1 cellular context compared by ENCODE assay signal in the genomic region with DNA sequence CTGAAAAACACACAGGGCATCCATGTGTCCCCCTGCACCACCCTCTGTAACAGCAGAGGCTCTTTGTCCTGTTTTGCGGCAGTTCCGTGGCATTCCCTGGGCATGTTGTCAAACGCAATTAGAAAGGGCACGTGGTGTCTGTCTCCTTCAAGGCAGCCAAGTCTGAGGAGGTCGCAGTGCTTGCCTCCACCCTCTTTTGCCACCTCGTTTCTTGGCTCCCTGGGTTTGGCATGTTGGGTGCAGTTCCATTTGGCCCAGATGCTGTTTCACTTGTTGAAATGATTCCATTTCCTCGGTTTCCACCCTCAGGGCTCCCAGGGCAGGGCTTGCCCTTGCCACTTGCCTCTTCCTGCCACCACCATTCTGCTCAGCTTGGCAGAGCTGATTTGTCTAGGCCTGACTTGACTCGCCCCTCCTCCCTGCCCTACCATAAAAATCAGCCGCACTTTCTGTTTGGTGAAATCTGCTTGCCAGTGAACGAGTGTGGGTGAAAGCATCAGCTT.
TF ChIP-seq lines count a peak whose summit lies in the region.

No MANE protein-coding gene starts in this region.

TF ChIP-seq in WTC11, 78 proteins besides CTCF, POLR2A, EP300 and RAD21 (continued from another document):
- no peak for TF ChIP-seq ZNF281 (CRISPR knock-in tag; IDR thresholded peaks at IDR 0.05)
- TF ChIP-seq, protein P1, sequence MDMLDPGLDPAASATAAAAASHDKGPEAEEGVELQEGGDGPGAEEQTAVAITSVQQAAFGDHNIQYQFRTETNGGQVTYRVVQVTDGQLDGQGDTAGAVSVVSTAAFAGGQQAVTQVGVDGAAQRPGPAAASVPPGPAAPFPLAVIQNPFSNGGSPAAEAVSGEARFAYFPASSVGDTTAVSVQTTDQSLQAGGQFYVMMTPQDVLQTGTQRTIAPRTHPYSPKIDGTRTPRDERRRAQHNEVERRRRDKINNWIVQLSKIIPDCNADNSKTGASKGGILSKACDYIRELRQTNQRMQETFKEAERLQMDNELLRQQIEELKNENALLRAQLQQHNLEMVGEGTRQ (CRISPR knock-in tag; IDR thresholded peaks at IDR 0.05), result no peak
- TF ChIP-seq NFATC4 (CRISPR knock-in tag; IDR thresholded peaks at IDR 0.05), result no peak
- TF ChIP-seq, protein P2, sequence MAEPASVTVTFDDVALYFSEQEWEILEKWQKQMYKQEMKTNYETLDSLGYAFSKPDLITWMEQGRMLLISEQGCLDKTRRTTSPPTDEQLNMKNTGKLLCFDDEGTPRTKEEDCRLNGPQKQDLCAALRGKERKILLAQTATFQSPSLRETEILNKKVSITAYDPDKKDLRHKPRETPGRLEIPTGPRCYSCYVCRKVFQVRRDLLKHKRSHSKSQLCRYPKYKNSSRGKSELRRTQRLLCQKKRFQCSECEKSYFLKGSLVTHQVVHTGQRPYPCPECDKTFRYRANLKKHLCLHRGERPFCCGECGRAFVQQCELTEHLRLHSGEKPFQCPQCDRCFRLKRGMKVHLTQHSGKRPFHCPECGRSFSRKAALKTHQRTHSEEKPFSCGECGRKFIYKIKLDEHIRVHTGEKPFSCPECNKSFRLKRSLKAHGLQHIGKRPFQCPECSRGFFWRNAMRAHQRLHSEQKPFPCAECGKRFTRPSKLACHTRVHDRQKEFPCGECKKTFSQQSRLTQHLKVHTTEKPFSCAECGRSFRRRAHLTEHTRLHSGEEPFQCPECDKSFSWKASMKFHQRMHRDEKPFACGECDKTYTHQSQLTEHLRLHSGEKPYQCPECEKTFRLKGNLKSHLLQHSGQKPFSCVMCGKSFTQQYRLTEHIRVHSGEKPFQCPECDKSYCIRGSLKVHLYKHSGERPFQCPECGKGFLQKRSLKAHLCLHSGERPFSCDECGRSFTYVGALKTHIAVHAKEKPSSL (CRISPR knock-in tag; conservative IDR thresholded peaks at IDR 0.05), result no peak
- no peak for TF ChIP-seq GABPB1 (CRISPR knock-in tag; IDR thresholded peaks at IDR 0.05)
- no peak for TF ChIP-seq ZSCAN18 (CRISPR knock-in tag; IDR thresholded peaks at IDR 0.05)
- no peak for TF ChIP-seq CREB1 (CRISPR knock-in tag; IDR thresholded peaks at IDR 0.05)
- no peak for TF ChIP-seq ZNF317 (CRISPR knock-in tag; IDR thresholded peaks at IDR 0.05; ENCODE audit: borderline replicate concordance, low read depth)
- TF ChIP-seq ZNF232 (CRISPR knock-in tag; IDR thresholded peaks at IDR 0.05), result no peak
- TF ChIP-seq, protein P3, sequence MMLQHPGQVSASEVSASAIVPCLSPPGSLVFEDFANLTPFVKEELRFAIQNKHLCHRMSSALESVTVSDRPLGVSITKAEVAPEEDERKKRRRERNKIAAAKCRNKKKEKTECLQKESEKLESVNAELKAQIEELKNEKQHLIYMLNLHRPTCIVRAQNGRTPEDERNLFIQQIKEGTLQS (CRISPR knock-in tag; conservative IDR thresholded peaks at IDR 0.05), result no peak
- no peak for TF ChIP-seq GTF2I (CRISPR knock-in tag; conservative IDR thresholded peaks at IDR 0.05)
- no peak for TF ChIP-seq CREM (CRISPR knock-in tag; IDR thresholded peaks at IDR 0.05)
- no peak for TF ChIP-seq MYBL2 (CRISPR knock-in tag; IDR thresholded peaks at IDR 0.05)
- TF ChIP-seq NFYB (CRISPR knock-in tag; conservative IDR thresholded peaks at IDR 0.05; ENCODE audit: low read depth), result no peak
